In genomic region chr2:201806442-201806841, GRCh38 we compare ENCODE assay signal across 11 cellular contexts. TPM values are rescaled to one million over a fixed set of nuclear protein-coding genes. Genes with fewer than 3 reads are reported as not detected.
DNase-seq lines count a peak whose midpoint lies in the region; ATAC-seq and TF ChIP-seq lines count a peak whose summit lies in the region.
"Had no signal": no experiment of that assay in that cellular context is flagged by ENCODE, and none has a peak within 500 bp of the region (broad histone marks: within the 10 kb centered on the region; RNA-seq: fewer than 3 reads in every experiment).

Gene CDK15 (plus strand): TSS chr2:201806537. CDS start chr2:201806665, 128 bp downstream.

- peak within 1 kb of the TSS; percentile 31 to 79 (median 61) for H3K4me2 ChIP-seq in BLaER1 treated with 17β-estradiol and CSF1 and Interleukin-3, amounts not matched to agents 10 nM and 100 nM

- no peaks in the 10 kb centered on the region for H3K36me3 ChIP-seq in BLaER1 treated with 17β-estradiol and CSF1 and Interleukin-3, amounts not matched to agents 10 nM and 100 nM
- no peaks in the 10 kb centered on the region for H3K36me3 ChIP-seq in SJSA1
- H3K36me3 ChIP-seq in psoas muscle (ENCODE audit: insufficient read depth in 1 of 2, low read depth in 1 of 2) = no peaks in the 10 kb centered on the region

- peak in 3 of 4 donors; percentile 45 to 56 (median 54) for ATAC-seq in psoas muscle
- ATAC-seq in GM21423 (IDR thresholded peaks at IDR 0.05; ENCODE audit: unreplicated experiment) = no peak
- ATAC-seq in HG02588 (IDR thresholded peaks at IDR 0.05; ENCODE audit: unreplicated experiment) = no peak

- TF ChIP-seq CTCF in fibroblast of villous mesenchyme (IDR thresholded peaks at IDR 0.05; ENCODE audit: insufficient read depth, low read depth, low read length) (no peak), psoas muscle (IDR thresholded peaks at IDR 0.05) (no peak)

- no peak within 1 kb of the TSS for H3K27ac ChIP-seq in BLaER1 treated with 17β-estradiol and CSF1 and Interleukin-3, amounts not matched to agents 10 nM and 100 nM
- H3K27ac ChIP-seq in SJSA1 = no peak within 1 kb of the TSS
- H3K27ac ChIP-seq in psoas muscle = no peak within 1 kb of the TSS

- H3K9me3 ChIP-seq in BLaER1 treated with 17β-estradiol and CSF1 and Interleukin-3, amounts not matched to agents 10 nM and 100 nM (replicated peaks in 1 of 11) = no peaks in the 10 kb centered on the region
- H3K9me3 ChIP-seq in SJSA1 (replicated peaks) = no peaks in the 10 kb centered on the region
- no peaks in the 10 kb centered on the region for H3K9me3 ChIP-seq in psoas muscle

- no peak within 1 kb of the TSS for H3K4me3 ChIP-seq in BLaER1 treated with 17β-estradiol and CSF1 and Interleukin-3, amounts not matched to agents 10 nM and 100 nM
- H3K4me3 ChIP-seq in SJSA1 (no peak within 1 kb of the TSS), fibroblast of villous mesenchyme (ENCODE audit: low read depth, low read length) (peak within 1 kb of the TSS; percentile 16), psoas muscle (no peak within 1 kb of the TSS)

- H3K27me3 ChIP-seq in BLaER1 treated with 17β-estradiol and CSF1 and Interleukin-3, amounts not matched to agents 10 nM and 100 nM = no peaks in the 10 kb centered on the region
- H3K27me3 ChIP-seq in SJSA1 (replicated peaks) (no peaks in the 10 kb centered on the region), psoas muscle (ENCODE audit: insufficient read depth in 3 of 3, low read length in 2 of 3) (no peaks in the 10 kb centered on the region)

- intact Hi-C loops in psoas muscle (cut with DNase I) = no loop called here

- WGBS in psoas muscle, 3 donors = 26 to 33% (median 29%) methylated on average over 6 of the region's 6 CpGs

- no peak for DNase-seq in SJSA1 (ENCODE audit: low read depth in 1 of 2, low spot score in 2 of 2)
- peak; percentile 92 for DNase-seq in fibroblast of villous mesenchyme (ENCODE audit: low read depth)
- no peak for DNase-seq in psoas muscle
- no peak for DNase-seq in mucosa of gallbladder (ENCODE audit: low spot score)
- DNase-seq in NCI-H526 treated with DMSO at 0.1 percent for 48 hours (lab: John Stamatoyannopoulos, UW) = no peak
- DNase-seq: activated CD4-positive, alpha-beta T cell treated with anti-CD3 and anti-CD28 coated beads for 4 hours; hippocampal formation; occipital lobe had no signal

- peak within 1 kb of the TSS in 2 of 11 experiments; percentile 12 to 16; a peak in 1 of 22 replicates for H3K9ac ChIP-seq in BLaER1 treated with 17β-estradiol and CSF1 and Interleukin-3, amounts not matched to agents 10 nM and 100 nM

- no peaks in the 10 kb centered on the region for H4K20me1 ChIP-seq in BLaER1 treated with 17β-estradiol and CSF1 and Interleukin-3, amounts not matched to agents 10 nM and 100 nM

- H3K4me1 ChIP-seq in BLaER1 treated with 17β-estradiol and CSF1 and Interleukin-3, amounts not matched to agents 10 nM and 100 nM = peaks cover 5 to 24% (median 19%) of the 10 kb centered on the region in 10 experiments; a peak in 17 of 20 replicates
- H3K4me1 ChIP-seq in SJSA1 (replicated peaks) (peaks cover 9% of the 10 kb centered on the region; the same call in 1 of the 2 replicates), psoas muscle (peaks cover 5% of the 10 kb centered on the region)

RNA-seq across cellular contexts. Expression of gene CDK15, which starts in this region (rescaled TPM):
- total RNA-seq in SJSA1 (2014; rRNA removed; shearing (Covaris generic)) = 11.6 and 29.4 TPM in 2 replicates
- total RNA-seq in fibroblast of villous mesenchyme = 3.5 and 7.4 TPM in 2 replicates
- total RNA-seq in psoas muscle = under 1 TPM; 0.25 to 0.92 (median 0.37) TPM
- polyA plus RNA-seq in psoas muscle = under 1 TPM in 2 of 3 donors, not detected in 1; 0.05 to 0.29 TPM
- total RNA-seq in mucosa of gallbladder = 3.1 TPM
- total RNA-seq: occipital lobe had no signal

Comparison
In these comparisons a context has a peak if more than half of its experiments do, and no peak if none do; other contexts are left out.
1. Peak in ATAC-seq in psoas muscle; RNA of the gene not detected or under 1 TPM.